18 cellular contexts compared by ENCODE assay signal in genomic region chr5:174140452-174140851, GRCh38.
"Had no signal": no experiment of that assay in that cellular context is flagged by ENCODE, and none has a peak within 500 bp of the region (broad histone marks: within the 10 kb centered on the region; RNA-seq: fewer than 3 reads in every experiment).

No MANE protein-coding gene starts in this region.

- H2AFZ ChIP-seq: neural progenitor cell had no signal

- H3K9me3 ChIP-seq: body of pancreas, heart left ventricle, upper lobe of left lung had no signal

- H3K4me1 ChIP-seq: neural progenitor cell, upper lobe of left lung had no signal

- H3K27me3 ChIP-seq: body of pancreas, heart left ventricle, neural progenitor cell, upper lobe of left lung had no signal

- ATAC-seq: activated CD8-positive, alpha-beta T cell treated with anti-CD3 and anti-CD28 coated beads, Interleukin-2, amount 10 ng/mL, durations not matched to agents 7 days and 5 days; activated naive CD8-positive, alpha-beta T cell treated with anti-CD3 and anti-CD28 coated beads, Interleukin-2, amount 50 U/mL, for 24 hours; heart left ventricle; left cardiac atrium; right cardiac atrium had no signal

- H3K4me2 ChIP-seq: neural progenitor cell had no signal

- H3K4me3 ChIP-seq: body of pancreas, heart left ventricle, neural progenitor cell, upper lobe of left lung had no signal

- H3K36me3 ChIP-seq: heart left ventricle, neural progenitor cell, upper lobe of left lung, WERI-Rb-1 had no signal

- DNase-seq: activated CD4-positive, alpha-beta T cell treated with anti-CD3 and anti-CD28 coated beads, Interleukin-2, amount 10 ng/mL, durations not matched to agents 7 days and 5 days; activated CD4-positive, CD25-positive, alpha-beta regulatory T cell treated with anti-CD3 and anti-CD28 coated beads, Interleukin-2, amount 50 U/mL, for 72 hours; activated CD8-positive, alpha-beta T cell treated with anti-CD3 and anti-CD28 coated beads, Interleukin-2, amount 10 ng/mL, durations not matched to agents 7 days and 5 days; activated gamma-delta T cell; activated naive CD4-positive, alpha-beta T cell treated with anti-CD3 and anti-CD28 coated beads, Interleukin-2, amount 50 U/mL, for 16 hours; activated naive CD8-positive, alpha-beta T cell treated with anti-CD3 and anti-CD28 coated beads, Interleukin-2, amount 50 U/mL, for 24 hours; body of pancreas; effector CD4-positive, alpha-beta T cell; heart left ventricle; islet precursor cell; left cardiac atrium; naive B cell; right cardiac atrium; stimulated activated CD4-positive, alpha-beta T cell treated with anti-CD3 and anti-CD28 coated beads, Interleukin-4, amount 100 ng/mL, for 24 hours; stimulated activated naive CD4-positive, alpha-beta T cell treated with Interleukin-2 at 50 U/mL for 16 hours; WERI-Rb-1 had no signal

- H3K27ac ChIP-seq: heart left ventricle, neural progenitor cell, upper lobe of left lung, WERI-Rb-1 had no signal
